ENCODE assay signal across 19 cellular contexts in the genomic region with DNA sequence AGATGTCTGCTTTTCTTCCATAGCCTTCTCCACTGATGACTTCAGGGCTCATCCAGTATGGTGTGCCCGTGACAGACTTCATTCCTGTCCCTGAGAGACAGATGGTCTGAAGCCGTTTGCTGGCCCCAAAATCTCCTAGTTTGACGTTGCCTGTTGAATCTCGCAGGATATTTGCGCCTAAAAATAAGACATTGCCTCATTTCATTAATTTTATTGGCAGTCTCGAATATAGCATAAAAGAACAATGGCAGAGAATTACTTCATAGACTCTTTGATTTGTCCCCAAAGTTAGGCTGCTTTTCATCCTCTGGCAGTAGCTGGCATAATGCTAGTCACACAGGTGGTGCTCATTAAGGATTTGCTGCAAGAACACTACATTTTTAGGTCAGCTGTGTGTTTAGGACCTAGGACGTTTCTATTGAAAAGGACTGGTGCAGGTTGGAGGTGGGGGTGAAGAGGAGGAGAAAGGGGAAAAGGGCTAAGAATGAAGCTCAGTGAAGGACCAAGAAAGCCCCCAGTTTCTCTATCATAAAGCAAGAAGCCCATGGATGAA.
"Had no signal": no experiment of that assay in that cellular context is flagged by ENCODE, and none has a peak within 500 bp of the region (broad histone marks: within the 10 kb centered on the region; RNA-seq: fewer than 3 reads in every experiment).

No MANE protein-coding gene starts in this region.

- DNase-seq: activated CD4-positive, alpha-beta T cell treated with anti-CD3 and anti-CD28 coated beads for 4 hours; activated CD4-positive, alpha-beta T cell treated with anti-CD3 and anti-CD28 coated beads, Interleukin-2, amount 50 U/mL, for 4 hours; activated CD8-positive, alpha-beta memory T cell treated with anti-CD3 and anti-CD28 coated beads, Interleukin-2, amount 50 U/mL, for 4 hours; activated gamma-delta T cell; activated naive CD4-positive, alpha-beta T cell treated with anti-CD3 and anti-CD28 coated beads, Interleukin-2, amount 50 U/mL, for 16 hours; activated T-cell treated with anti-CD3 and anti-CD28 coated beads, Interleukin-2, amount 50 U/mL, for 24 hours; amniotic stem cell; dermis blood vessel endothelial cell; effector CD8-positive, alpha-beta T cell; gastrocnemius medialis; left cardiac atrium; left ventricle myocardium superior; pancreas; stimulated activated CD4-positive, alpha-beta T cell treated with anti-CD3 and anti-CD28 coated beads, Interleukin-15, amount 100 ng/mL, for 24 hours; stimulated activated CD4-positive, alpha-beta T cell treated with anti-CD3 and anti-CD28 coated beads, Interleukin-2, amount 100 ng/mL, for 24 hours; stimulated activated naive CD4-positive, alpha-beta T cell; tibial artery; upper lobe of right lung had no signal

- H3K27ac Mint-ChIP-seq: activated T-cell treated with anti-CD3 and anti-CD28 coated beads, Interleukin-2, amount 50 U/mL, for 24 hours; nephron had no signal

- ATAC-seq: gastrocnemius medialis, left cardiac atrium, left ventricle myocardium superior, pancreas, upper lobe of right lung had no signal

- H3K4me1 Mint-ChIP-seq: nephron had no signal

- H3K4me3 Mint-ChIP-seq: activated T-cell treated with anti-CD3 and anti-CD28 coated beads, Interleukin-2, amount 50 U/mL, for 24 hours; nephron had no signal

- H3K27me3 Mint-ChIP-seq: activated T-cell treated with anti-CD3 and anti-CD28 coated beads, Interleukin-2, amount 50 U/mL, for 24 hours had no signal

- H3K9me3 Mint-ChIP-seq: activated T-cell treated with anti-CD3 and anti-CD28 coated beads, Interleukin-2, amount 50 U/mL, for 24 hours; nephron had no signal
